ENCODE assay signal across 13 cellular contexts in the genomic region with DNA sequence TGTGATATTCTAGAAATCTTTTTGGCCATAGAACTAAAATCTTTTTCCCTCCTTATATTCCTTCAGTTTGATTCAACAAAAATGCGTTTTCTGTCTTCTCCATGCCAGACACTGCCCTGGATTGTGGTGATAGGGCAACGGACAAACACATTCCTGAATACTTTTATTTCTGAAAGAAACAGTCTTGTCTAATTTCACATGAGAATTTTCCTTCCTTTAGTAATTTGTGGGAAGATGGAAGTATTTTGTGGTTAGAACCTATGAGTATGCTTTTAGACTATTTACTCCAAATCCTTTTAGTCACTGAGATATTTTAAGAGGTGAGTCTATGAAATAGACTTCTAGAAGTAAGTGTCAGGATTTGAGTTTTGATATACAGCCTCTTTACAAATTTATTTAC. TPM values are rescaled to one million over a fixed set of nuclear protein-coding genes. Genes with fewer than 3 reads are reported as not detected.
DNase-seq lines count a peak whose midpoint lies in the region; ATAC-seq and TF ChIP-seq lines count a peak whose summit lies in the region.
"Had no signal": no experiment of that assay in that cellular context is flagged by ENCODE, and none has a peak within 500 bp of the region (broad histone marks: within the 10 kb centered on the region; RNA-seq: fewer than 3 reads in every experiment).

No MANE protein-coding gene starts in this region.

- no peaks in the 10 kb centered on the region for H4K20me1 ChIP-seq in GM23248 (ENCODE audit: insufficient read depth)

- H3K9me2 ChIP-seq in GM23248 (ENCODE audit: insufficient read depth) = no peaks in the 10 kb centered on the region

- peak overlapping the region; percentile 88 for H3K4me2 ChIP-seq in GM23248 (ENCODE audit: unreplicated experiment)

- H2AFZ ChIP-seq in GM23248 = no peak overlapping the region

- peaks cover 4% of the 10 kb centered on the region for H3K36me3 Mint-ChIP-seq in type B pancreatic cell
- H3K36me3 Mint-ChIP-seq: activated naive CD4-positive, alpha-beta T cell treated with anti-CD3 and anti-CD28 coated beads, Interleukin-2, amount 50 U/mL, for 24 hours had no signal

- DNase-seq in GM23248 (peak; percentile 90), amniotic epithelial cell (ENCODE audit: low read depth) (peak; percentile 96), glomerular visceral epithelial cell (ENCODE audit: extremely low spot score) (peak; percentile 81), thoracic aorta (ENCODE audit: low spot score) (no peak), iPS-NIHi7 (ENCODE audit: extremely low spot score) (no peak), type B pancreatic cell (ENCODE audit: extremely low spot score, unreplicated experiment) (no peak), HPDE6-E6E7 (ENCODE audit: extremely low spot score) (no peak)
- DNase-seq: left colon, NCI-H1092, NCI-H524 had no signal

- TF ChIP-seq CTCF in thoracic aorta (IDR thresholded peaks at IDR 0.05) (no peak), type B pancreatic cell (conservative IDR thresholded peaks at IDR 0.05) (no peak)

- H3K9me3 Mint-ChIP-seq in type B pancreatic cell = no peaks in the 10 kb centered on the region
- H3K9me3 Mint-ChIP-seq: activated naive CD4-positive, alpha-beta T cell treated with anti-CD3 and anti-CD28 coated beads, Interleukin-2, amount 50 U/mL, for 24 hours had no signal

- H3K36me3 ChIP-seq in GM23248 (ENCODE audit: low read depth) (0 out of 2 replicates have a peak, but pooled peaks cover 21% of the 10 kb centered on the region), thoracic aorta (no peaks in the 10 kb centered on the region)

- no peak overlapping the region for H3K4me3 Mint-ChIP-seq in type B pancreatic cell
- H3K4me3 Mint-ChIP-seq: activated naive CD4-positive, alpha-beta T cell treated with anti-CD3 and anti-CD28 coated beads, Interleukin-2, amount 50 U/mL, for 24 hours had no signal

- H3K9me3 ChIP-seq in GM23248 (ENCODE audit: low read depth) (no peaks in the 10 kb centered on the region), thoracic aorta (no peaks in the 10 kb centered on the region)

- 0 to 1% methylated on average over 2 of the region's 2 CpGs for WGBS in GM23248 (ENCODE audit: low coverage in 1 of 2, low lambda C conversion rate in 2 of 2, missing lambda C conversion rate in 2 of 2), 2 experiments

- H3K4me1 Mint-ChIP-seq in type B pancreatic cell (ENCODE audit: unreplicated experiment) = peaks cover 15% of the 10 kb centered on the region
- H3K4me1 Mint-ChIP-seq: activated naive CD4-positive, alpha-beta T cell treated with anti-CD3 and anti-CD28 coated beads, Interleukin-2, amount 50 U/mL, for 24 hours had no signal

- in situ Hi-C loops in GM23248 (cut with MboI) = no loop called here

- no peak for ATAC-seq in thoracic aorta (ENCODE audit: insufficient number of reproducible peaks, low FRiP score, low read depth)
- no peak for ATAC-seq in GM21360 (IDR thresholded peaks at IDR 0.05; ENCODE audit: unreplicated experiment)
- ATAC-seq: left colon, Right ventricle myocardium inferior had no signal

- peak overlapping the region; percentile 76 for H3K9ac ChIP-seq in GM23248

- H3K4me1 ChIP-seq in GM23248 (ENCODE audit: insufficient read depth) (peaks cover 70% of the 10 kb centered on the region), thoracic aorta (ENCODE audit: control insufficient read depth in 1 of 2, low read depth in 2 of 2) (peaks cover 10 to 40% of the 10 kb centered on the region in 2 donors)

- peaks cover 62% of the 10 kb centered on the region for H3F3A ChIP-seq in GM23248 (ENCODE audit: insufficient read depth)

- H3K27ac ChIP-seq in GM23248 (peak overlapping the region; percentile 90), thoracic aorta (peak overlapping the region in 1 of 2 donors; percentile 15)

- H3K79me2 ChIP-seq in GM23248 (ENCODE audit: insufficient read depth) = peaks cover 96% of the 10 kb centered on the region

- H3K27ac Mint-ChIP-seq in type B pancreatic cell = no peak overlapping the region
- H3K27ac Mint-ChIP-seq: activated naive CD4-positive, alpha-beta T cell treated with anti-CD3 and anti-CD28 coated beads, Interleukin-2, amount 50 U/mL, for 24 hours had no signal

- no peaks in the 10 kb centered on the region for H3K27me3 ChIP-seq in GM23248 (replicated peaks; ENCODE audit: insufficient read depth)
- H3K27me3 ChIP-seq in thoracic aorta (replicated peaks; ENCODE audit: insufficient read depth) = no peaks in the 10 kb centered on the region

- H3K4me3 ChIP-seq in GM23248 (peak overlapping the region; percentile 55), thoracic aorta (peak overlapping the region; percentile 2)

- no peaks in the 10 kb centered on the region for H3K27me3 Mint-ChIP-seq in type B pancreatic cell
- H3K27me3 Mint-ChIP-seq: activated naive CD4-positive, alpha-beta T cell treated with anti-CD3 and anti-CD28 coated beads, Interleukin-2, amount 50 U/mL, for 24 hours had no signal

RNA-seq across cellular contexts. Expression of gene COL5A2, which starts 49.6 kb away (rescaled TPM):
- 962 and 974 TPM in 2 replicates for total RNA-seq in GM23248 (2014; rRNA removed; shearing (Covaris generic))
- 248 and 252 TPM in 2 replicates for polyA plus RNA-seq in GM23248 (2016; fragmentation: Nextera tagmentation; extraction: Ambion mirVana)
- total RNA-seq in thoracic aorta (100 to 1,000 TPM in 1 of 2 donors, 10 to 100 TPM in 1; 99.4 to 135 TPM), type B pancreatic cell (ENCODE audit: low replicate concordance) (38.5 and 137 TPM in 2 replicates)

Comparison
In these comparisons a context has a peak if more than half of its experiments do, and no peak if none do; other contexts are left out.
1. DNase-seq: peak in GM23248 (single experiment), amniotic epithelial cell (single experiment) and glomerular visceral epithelial cell (single experiment); none in thoracic aorta (single experiment), iPS-NIHi7 (single experiment), type B pancreatic cell (single experiment) and HPDE6-E6E7 (single experiment).